Comparison of ENCODE assay signal across 8 cellular contexts in the genomic region with DNA sequence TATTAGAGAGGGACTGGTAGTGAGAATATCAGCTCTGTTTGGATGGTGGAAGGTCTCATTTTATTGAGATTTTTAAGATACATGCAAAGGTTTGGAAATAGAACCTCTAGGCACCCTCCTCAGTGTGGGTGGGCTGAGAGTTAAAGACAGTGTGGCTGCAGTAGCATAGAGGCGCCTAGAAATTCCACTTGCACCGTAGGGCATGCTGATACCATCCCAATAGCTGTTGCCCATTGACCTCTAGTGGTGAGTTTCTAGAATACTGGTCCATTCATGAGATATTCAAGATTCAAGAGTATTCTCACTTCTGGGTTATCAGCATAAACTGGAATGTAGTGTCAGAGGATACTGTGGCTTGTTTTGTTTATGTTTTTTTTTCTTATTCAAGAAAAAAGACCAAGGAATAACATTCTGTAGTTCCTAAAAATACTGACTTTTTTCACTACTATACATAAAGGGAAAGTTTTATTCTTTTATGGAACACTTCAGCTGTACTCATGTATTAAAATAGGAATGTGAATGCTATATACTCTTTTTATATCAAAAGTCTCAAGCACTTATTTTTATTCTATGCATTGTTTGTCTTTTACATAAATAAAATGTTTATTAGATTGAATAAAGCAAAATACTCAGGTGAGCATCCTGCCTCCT.
DNase-seq lines count a peak whose midpoint lies in the region; ATAC-seq and TF ChIP-seq lines count a peak whose summit lies in the region.

No MANE protein-coding gene starts in this region.

- no peaks in the 10 kb centered on the region for H3K36me3 ChIP-seq in KMS-11 (ENCODE audit: insufficient read depth)
- peaks cover 0 to 6% of the 10 kb centered on the region in 2 donors for H3K36me3 ChIP-seq in body of pancreas (replicated peaks in 1 of 2; ENCODE audit: insufficient read depth in 1 of 2, low read depth in 2 of 2)
- H3K36me3 ChIP-seq in iPS DF 6.9 (ENCODE audit: control insufficient read depth, insufficient read depth, low read length), result peaks cover 4% of the 10 kb centered on the region; the same call in 1 of the 2 replicates
- peaks cover 0 to 100% (median 57%) of the 10 kb centered on the region in 6 donors for H3K36me3 ChIP-seq in spleen

- no peaks in the 10 kb centered on the region for H4K20me1 ChIP-seq in KMS-11 (ENCODE audit: insufficient read depth)

- H3K9me3 ChIP-seq in body of pancreas (no peaks in the 10 kb centered on the region), iPS DF 6.9 (ENCODE audit: control insufficient read depth, insufficient read depth, low read length) (no peaks in the 10 kb centered on the region), spleen (no peaks in the 10 kb centered on the region)

- H3K27ac ChIP-seq in KMS-11, result no peak overlapping the region
- H3K27ac ChIP-seq in body of pancreas, result no peak overlapping the region
- no peak overlapping the region for H3K27ac ChIP-seq in iPS DF 6.9 (ENCODE audit: low read length)
- peak overlapping the region in 6 of 8 donors; percentile 74 to 80 (median 75) for H3K27ac ChIP-seq in spleen

- intact Hi-C loops in body of pancreas (cut with DNase I) (no loop called here), spleen (cut with DNase I; ENCODE audit: low total_unique reads) (loop anchor here (5.0 kb wide), 1 partner anchor 581 kb away; no protein-coding TSS in a partner anchor)

- no peak overlapping the region for H2AFZ ChIP-seq in KMS-11 (ENCODE audit: low read depth)

- DNase-seq in activated gamma-delta T cell treated with Interleukin-2 at 50 U/mL for 16 hours, result peak; percentile 37
- DNase-seq in activated gamma-delta T cell (lab: John Stamatoyannopoulos, UW), result no peak
- peak; percentile 58 for DNase-seq in H4 (ENCODE audit: low spot score)
- DNase-seq in SHP77 treated with DMSO at 0.1 percent for 48 hours (lab: John Stamatoyannopoulos, UW), result peak; percentile 37
- peak; percentile 23 to 60 (median 38) for DNase-seq in body of pancreas
- peak; percentile 54 for DNase-seq in iPS DF 6.9 (ENCODE audit: low read depth, low spot score)
- no peak for DNase-seq in spleen

- WGBS in body of pancreas, 2 donors, result 4 to 5% methylated on average over 2 of the region's 2 CpGs
- WGBS in iPS DF 6.9 (ENCODE audit: insufficient coverage, insufficient read length), result no CpG with 5 or more reads among the region's 2 CpGs
- 1 to 7% (median 4%) methylated on average over 2 of the region's 2 CpGs for WGBS in spleen, 5 donors

- H3K27me3 ChIP-seq in KMS-11 (ENCODE audit: insufficient read depth, low read depth) (no peaks in the 10 kb centered on the region), body of pancreas (no peaks in the 10 kb centered on the region), iPS DF 6.9 (ENCODE audit: control insufficient read depth, insufficient read depth, low read length) (no peaks in the 10 kb centered on the region), spleen (replicated peaks in 1 of 7) (no peaks in the 10 kb centered on the region)

- peak; percentile 69 for TF ChIP-seq CTCF in KMS-11 (conservative IDR thresholded peaks at IDR 0.05; ENCODE audit: low read depth, low read length)
- TF ChIP-seq CTCF in body of pancreas (IDR thresholded peaks at IDR 0.05), result peak; percentile 51 to 84 (median 81)
- TF ChIP-seq CTCF in spleen (IDR thresholded peaks at IDR 0.05 in 8 of 11, conservative IDR thresholded peaks at IDR 0.05 in 3 of 11), result peak; percentile 57 to 86 (median 79)

- H3K4me1 ChIP-seq in KMS-11 (ENCODE audit: low read depth, poor library complexity, severe bottlenecking) (no peaks in the 10 kb centered on the region), body of pancreas (peaks cover 47% of the 10 kb centered on the region), iPS DF 6.9 (ENCODE audit: control insufficient read depth, insufficient read depth, low read length) (no peaks in the 10 kb centered on the region), spleen (peaks cover 35 to 89% (median 77%) of the 10 kb centered on the region in 6 donors)

- H3K4me3 ChIP-seq in KMS-11 (IDR thresholded peaks at IDR 0.05; ENCODE audit: insufficient read depth, low read depth, low read length) (no peak overlapping the region), body of pancreas (no peak overlapping the region), iPS DF 6.9 (ENCODE audit: low read length) (no peak overlapping the region), spleen (no peak overlapping the region)

- ATAC-seq in body of pancreas, result peak; percentile 63

- TF ChIP-seq POLR2A in body of pancreas (IDR thresholded peaks at IDR 0.05) (no peak), spleen (IDR thresholded peaks at IDR 0.05) (no peak)

- H3K79me2 ChIP-seq in KMS-11 (ENCODE audit: insufficient read depth, low read depth), result no peaks in the 10 kb centered on the region

- no peak overlapping the region for H3K4me2 ChIP-seq in KMS-11

- H3K9ac ChIP-seq in KMS-11, result no peak overlapping the region

Comparison
In these comparisons a context has a peak if more than half of its experiments do, and no peak if none do; other contexts are left out.
1. DNase-seq: peak in activated gamma-delta T cell treated with Interleukin-2 at 50 U/mL for 16 hours (single experiment), H4 (single experiment), SHP77 treated with DMSO at 0.1 percent for 48 hours (single experiment), body of pancreas (4 of 4) and iPS DF 6.9 (single experiment); none in activated gamma-delta T cell (single experiment) and spleen (single experiment).
2. H3K27ac ChIP-seq: peak in spleen (6 of 8); none in KMS-11 (single experiment), body of pancreas (0 of 4) and iPS DF 6.9 (single experiment).
3. Peak in every context shown above with its lines, with median percentiles within 50 percentile points of each other: CTCF ChIP-seq.